9 cellular contexts compared by ENCODE assay signal in genomic region chr4:104494161-104494560, GRCh38. TPM values are rescaled to one million over a fixed set of nuclear protein-coding genes. Genes with fewer than 3 reads are reported as not detected.
DNase-seq lines count a peak whose midpoint lies in the region; FAIRE-seq and TF ChIP-seq lines count a peak whose summit lies in the region.
"Had no signal": no experiment of that assay in that cellular context is flagged by ENCODE, and none has a peak within 500 bp of the region (broad histone marks: within the 10 kb centered on the region; RNA-seq: fewer than 3 reads in every experiment).

No MANE protein-coding gene starts in this region.

- no peak overlapping the region for H2AFZ ChIP-seq in OCI-LY1 (ENCODE audit: low read length)
- H2AFZ ChIP-seq in endothelial cell of umbilical vein (ENCODE audit: low read depth, low read length), result no peak overlapping the region
- H2AFZ ChIP-seq in osteoblast (ENCODE audit: low read length), result no peak overlapping the region

- POLR2A ChIA-PET in CD8-positive, alpha-beta memory T cell (lab: Charles Lee), result interaction anchor here (0.6 kb wide), 1 partner anchor 11 kb away, joined by 4 read pairs; no protein-coding TSS in a partner anchor
- POLR2A ChIA-PET in endothelial cell of umbilical vein (lab: Charles Lee), result no interaction called here

- peak overlapping the region; percentile 85 for H3K4me2 ChIP-seq in OCI-LY1 (ENCODE audit: low read length)
- H3K4me2 ChIP-seq in endothelial cell of umbilical vein (ENCODE audit: insufficient read depth, low read length), result no peak overlapping the region
- peak overlapping the region; percentile 83 for H3K4me2 ChIP-seq in osteoblast (ENCODE audit: insufficient read depth, low read length)

- H4K20me1 ChIP-seq in OCI-LY1 (ENCODE audit: insufficient read depth, low read length) (no peaks in the 10 kb centered on the region), endothelial cell of umbilical vein (replicated peaks; ENCODE audit: control insufficient read depth, extremely low read depth, insufficient read depth, low read length) (no peaks in the 10 kb centered on the region), osteoblast (ENCODE audit: insufficient read depth, low read length) (no peaks in the 10 kb centered on the region)

- H3K4me3 ChIP-seq in CD8-positive, alpha-beta memory T cell (ENCODE audit: low read length), result no peak overlapping the region
- peak overlapping the region; percentile 88 for H3K4me3 ChIP-seq in OCI-LY1 (ENCODE audit: low read depth, low read length, poor library complexity, severe bottlenecking)
- H3K4me3 ChIP-seq in endothelial cell of umbilical vein (replicated peaks in 1 of 3; ENCODE audit: insufficient read depth in 1 of 3, low read depth in 1 of 3, low read length in 3 of 3), result no peak overlapping the region
- H3K4me3 ChIP-seq in osteoblast (ENCODE audit: insufficient read depth, low read length), result peak overlapping the region; percentile 54

- peaks cover 15% of the 10 kb centered on the region; the same call in 1 of the 2 replicates for H3F3A ChIP-seq in OCI-LY1 (ENCODE audit: insufficient read depth, low read length)

- no peaks in the 10 kb centered on the region for H3K36me3 Mint-ChIP-seq in CD8-positive, alpha-beta memory T cell

- peak overlapping the region; percentile 38 to 94 (median 83) for H3K4me3 Mint-ChIP-seq in CD8-positive, alpha-beta memory T cell

- no peak for TF ChIP-seq CTCF in OCI-LY1 (IDR thresholded peaks at IDR 0.05; ENCODE audit: low read length)
- TF ChIP-seq CTCF in endothelial cell of umbilical vein (IDR thresholded peaks at IDR 0.05; ENCODE audit: extremely low read depth in 1 of 2, insufficient read depth in 1 of 2, low read depth in 1 of 2, low read length in 2 of 2), result no peak
- no peak for TF ChIP-seq CTCF in osteoblast (IDR thresholded peaks at IDR 0.05; ENCODE audit: extremely low read depth, low read depth, low read length)
- no peak for TF ChIP-seq CTCF in D721Med (IDR thresholded peaks at IDR 0.05; ENCODE audit: insufficient read depth, missing control alignments)

- no peaks in the 10 kb centered on the region for H3K9me2 ChIP-seq in OCI-LY1 (ENCODE audit: low read depth, low read length)

- no TSS peak for BruUV-seq in endothelial cell of umbilical vein (replicated peaks; lab: Mats Ljungman, UMichigan)

- dilution Hi-C loops in endothelial cell of umbilical vein (cut with MboI; ENCODE audit: extremely low pct_ligation_motif_present, low sequenced_read_pairs), result no loop called here

- H3K36me3 ChIP-seq in CD8-positive, alpha-beta memory T cell (ENCODE audit: insufficient read depth, low read length), result no peaks in the 10 kb centered on the region
- H3K36me3 ChIP-seq in OCI-LY1 (ENCODE audit: insufficient read depth, low read length), result no peaks in the 10 kb centered on the region
- no peaks in the 10 kb centered on the region for H3K36me3 ChIP-seq in endothelial cell of umbilical vein (ENCODE audit: control insufficient read depth in 2 of 2, extremely low read depth in 1 of 2, insufficient read depth in 2 of 2, low read length in 2 of 2)
- H3K36me3 ChIP-seq in osteoblast (ENCODE audit: insufficient read depth, low read length), result no peaks in the 10 kb centered on the region

- no peaks in the 10 kb centered on the region for H3K27me3 ChIP-seq in CD8-positive, alpha-beta memory T cell (ENCODE audit: insufficient read depth, low read length, poor library complexity, severe bottlenecking)
- H3K27me3 ChIP-seq in OCI-LY1 (ENCODE audit: insufficient read depth, low read length) (no peaks in the 10 kb centered on the region), endothelial cell of umbilical vein (ENCODE audit: control insufficient read depth in 2 of 2, insufficient read depth in 2 of 2, low read length in 2 of 2) (peaks cover 9 to 43% of the 10 kb centered on the region in 2 experiments), osteoblast (ENCODE audit: insufficient read depth, low read length) (peaks cover 15% of the 10 kb centered on the region)

- H3K79me2 ChIP-seq in OCI-LY1 (ENCODE audit: insufficient read depth, low read length) (peaks cover 6% of the 10 kb centered on the region; the same call in 1 of the 2 replicates), endothelial cell of umbilical vein (ENCODE audit: control insufficient read depth, insufficient read depth, low read length) (no peaks in the 10 kb centered on the region), osteoblast (ENCODE audit: insufficient read depth, low read length) (no peaks in the 10 kb centered on the region)

- peaks cover 9% of the 10 kb centered on the region for H3K4me1 ChIP-seq in CD8-positive, alpha-beta memory T cell (ENCODE audit: insufficient read depth, low read length)
- H3K4me1 ChIP-seq in OCI-LY1 (ENCODE audit: insufficient read depth, low read length, severe bottlenecking) (peaks cover 57% of the 10 kb centered on the region), endothelial cell of umbilical vein (ENCODE audit: control insufficient read depth, extremely low read depth, insufficient read depth, low read length) (peaks cover 11% of the 10 kb centered on the region), osteoblast (ENCODE audit: insufficient read depth, low read length) (peaks cover 5% of the 10 kb centered on the region)

- peaks cover 0 to 2% (median 0%) of the 10 kb centered on the region in 5 donors for H3K9me3 Mint-ChIP-seq in CD8-positive, alpha-beta memory T cell

- H3K27ac Mint-ChIP-seq in CD8-positive, alpha-beta memory T cell, result peak overlapping the region in 2 of 8 donors; percentile 1 to 32

- H3K27ac ChIP-seq in CD8-positive, alpha-beta memory T cell (ENCODE audit: low read depth, low read length), result no peak overlapping the region
- peak overlapping the region; percentile 95 for H3K27ac ChIP-seq in OCI-LY1 (ENCODE audit: low read depth, low read length, poor library complexity, severe bottlenecking)
- no peak overlapping the region for H3K27ac ChIP-seq in endothelial cell of umbilical vein (ENCODE audit: insufficient read depth, low read depth, low read length)
- no peak overlapping the region for H3K27ac ChIP-seq in osteoblast (ENCODE audit: low read depth, low read length)

- H3K4me1 Mint-ChIP-seq in CD8-positive, alpha-beta memory T cell, result peaks cover 40 to 48% (median 47%) of the 10 kb centered on the region in 3 donors

- no peak for DNase-seq in CD8-positive, alpha-beta memory T cell
- no peak for DNase-seq in endothelial cell of umbilical vein (ENCODE audit: low read depth, low spot score)
- peak; percentile 34 for DNase-seq in osteoblast (ENCODE audit: insufficient read length, low spot score, missing footprints)
- DNase-seq in Ammon's horn (ENCODE audit: low spot score), result no peak
- DNase-seq in activated CD4-positive, alpha-beta T cell treated with anti-CD3 and anti-CD28 coated beads, Interleukin-2, amount 50 U/mL, for 4 hours, result no peak
- DNase-seq in D721Med (ENCODE audit: insufficient read length, low spot score), result no peak
- DNase-seq in activated CD8-positive, alpha-beta memory T cell treated with anti-CD3 and anti-CD28 coated beads for 24 hours, result no peak

- CTCF ChIA-PET in CD8-positive, alpha-beta memory T cell (lab: Charles Lee), result no interaction called here
- CTCF ChIA-PET in endothelial cell of umbilical vein (lab: Charles Lee), result interaction anchor here (0.7 kb wide), 1 partner anchor 1135 kb away, joined by 6 read pairs; no protein-coding TSS in a partner anchor

- FAIRE-seq in endothelial cell of umbilical vein (lab: Jason Lieb, UNC) (peak; percentile 42), D721Med (lab: Jason Lieb, UNC) (no peak)
- FAIRE-seq: G401.6 had no signal

- peak overlapping the region; percentile 94 for H3K9ac ChIP-seq in OCI-LY1 (ENCODE audit: low read length)
- no peak overlapping the region for H3K9ac ChIP-seq in endothelial cell of umbilical vein (replicated peaks; ENCODE audit: extremely low read depth, insufficient read depth, low read length)

- H3K9me1 ChIP-seq in endothelial cell of umbilical vein (replicated peaks; ENCODE audit: control insufficient read depth, extremely low read depth, insufficient read depth, low read length), result no peaks in the 10 kb centered on the region

- no peak for TF ChIP-seq POLR2A in endothelial cell of umbilical vein (IDR thresholded peaks at IDR 0.05; ENCODE audit: low read depth, low read length)

- H3K27me3 Mint-ChIP-seq in CD8-positive, alpha-beta memory T cell, result peaks cover 20 to 61% of the 10 kb centered on the region in 2 donors

- H3K9me3 ChIP-seq in CD8-positive, alpha-beta memory T cell (ENCODE audit: low read length), result no peaks in the 10 kb centered on the region
- no peaks in the 10 kb centered on the region for H3K9me3 ChIP-seq in OCI-LY1 (ENCODE audit: low read length)
- no peaks in the 10 kb centered on the region for H3K9me3 ChIP-seq in endothelial cell of umbilical vein (replicated peaks; ENCODE audit: control insufficient read depth, insufficient read depth, low read length)
- no peaks in the 10 kb centered on the region for H3K9me3 ChIP-seq in osteoblast (ENCODE audit: low read depth, low read length)

- intact Hi-C loops in endothelial cell of umbilical vein (cut with micrococcal nuclease), result no loop called here

TF ChIP-seq in endothelial cell of umbilical vein, 7 proteins besides CTCF, POLR2A, EP300 and RAD21:
- TF ChIP-seq MAX (IDR thresholded peaks at IDR 0.05; ENCODE audit: insufficient read depth, insufficient read length) (no peak), JUN (IDR thresholded peaks at IDR 0.05; ENCODE audit: borderline replicate concordance, insufficient read depth, insufficient read length, low read depth) (no peak), FOS (IDR thresholded peaks at IDR 0.05; ENCODE audit: borderline replicate concordance, insufficient read depth, low read length) (no peak), EZH2 (IDR thresholded peaks at IDR 0.05; ENCODE audit: borderline replicate concordance, low read depth, low read length, severe bottlenecking) (no peak), MYC (IDR thresholded peaks at IDR 0.05; ENCODE audit: low read depth, low read length) (no peak), POLR2AphosphoS5 (IDR thresholded peaks at IDR 0.05; ENCODE audit: insufficient read depth, low read depth, low read length) (no peak), GATA2 (IDR thresholded peaks at IDR 0.05; ENCODE audit: insufficient read depth, insufficient read length, low read depth, low read length) (no peak)

RNA-seq across cellular contexts. Expression of gene CXXC4, which starts 0.5 kb away (rescaled TPM):
- total RNA-seq in CD8-positive, alpha-beta memory T cell, result not detected
- polyA plus RNA-seq in CD8-positive, alpha-beta memory T cell, result 1.1 TPM
- not detected in 2 replicates for total RNA-seq in endothelial cell of umbilical vein
- not detected in 2 replicates for polyA plus RNA-seq in endothelial cell of umbilical vein
- polyA plus RNA-seq in endothelial cell of umbilical vein (2011; cell fraction: cytosol; rRNA removed), result not detected in 2 replicates
- polyA plus RNA-seq in endothelial cell of umbilical vein (2011; cell fraction: nucleus; rRNA removed), result not detected in 2 replicates
- not detected in 2 replicates for polyA plus RNA-seq in endothelial cell of umbilical vein (2012)
- polyA minus RNA-seq in endothelial cell of umbilical vein, result not detected in 2 replicates
- not detected for polyA minus RNA-seq in endothelial cell of umbilical vein (2011; cell fraction: cytosol; rRNA and poly(A)+ RNA removed)
- polyA minus RNA-seq in endothelial cell of umbilical vein (2011; cell fraction: nucleus; rRNA and poly(A)+ RNA removed), result not detected in 2 replicates
- not detected in 2 replicates for total RNA-seq in osteoblast

Comparison
In these comparisons a context has a peak if more than half of its experiments do, and no peak if none do; other contexts are left out.
1. H3K4me3 ChIP-seq: peak in OCI-LY1 (single experiment) and osteoblast (single experiment); none in CD8-positive, alpha-beta memory T cell (single experiment) and endothelial cell of umbilical vein (0 of 3).